18 cellular contexts compared by ENCODE assay signal in genomic region chr6:90469906-90470305, GRCh38.
DNase-seq lines count a peak whose midpoint lies in the region; ATAC-seq and TF ChIP-seq lines count a peak whose summit lies in the region.
"Had no signal": no experiment of that assay in that cellular context is flagged by ENCODE, and none has a peak within 500 bp of the region (broad histone marks: within the 10 kb centered on the region; RNA-seq: fewer than 3 reads in every experiment).

No MANE protein-coding gene starts in this region.

- peaks cover 7% of the 10 kb centered on the region for H3K27me3 Mint-ChIP-seq in GM23338 (ENCODE audit: insufficient read depth, low read depth, poor library complexity)

- peak; percentile 62 to 91 for TF ChIP-seq EP300 in tibial nerve (IDR thresholded peaks at IDR 0.05)

- ATAC-seq in Right ventricle myocardium superior (ENCODE audit: poor library complexity) (peak; percentile 49), left lung (peak; percentile 21), GM23338 (no peak)
- ATAC-seq: A549, HCT116 had no signal

- no peak for TF ChIP-seq POLR2A in tibial nerve (IDR thresholded peaks at IDR 0.05)

- H3K27me3 ChIP-seq in left ventricle myocardium inferior (ENCODE audit: low read depth) (peaks cover 15% of the 10 kb centered on the region), left lung (no peaks in the 10 kb centered on the region), tibial nerve (no peaks in the 10 kb centered on the region), GM23338 (ENCODE audit: insufficient read depth) (no peaks in the 10 kb centered on the region)
- no peaks in the 10 kb centered on the region for H3K27me3 ChIP-seq in effector memory CD4-positive, alpha-beta T cell (replicated peaks; ENCODE audit: control insufficient read depth, insufficient read depth, low read length, poor library complexity, severe bottlenecking)

- H3K79me2 ChIP-seq in GM23338 (replicated peaks; ENCODE audit: insufficient read depth): no peaks in the 10 kb centered on the region

- H3K4me3 Mint-ChIP-seq in GM23338: no peak overlapping the region
- H3K4me3 Mint-ChIP-seq: CD14-positive monocyte, IgD-negative memory B cell had no signal

- intact Hi-C loops in Right ventricle myocardium superior (cut with DNase I) (loop anchor here (10.0 kb wide), 1 partner anchor 495 kb away; no protein-coding TSS in a partner anchor), left ventricle myocardium inferior (cut with micrococcal nuclease) (loop anchor here (10.0 kb wide), 2 partner anchors 65 to 515 kb away; no protein-coding TSS in a partner anchor), left lung (cut with DNase I) (no loop called here), posterior cingulate gyrus (cut with DNase I) (no loop called here)

- no peaks in the 10 kb centered on the region for H3K9me2 ChIP-seq in GM23338 (ENCODE audit: insufficient read depth)

- peaks cover 8% of the 10 kb centered on the region for H3K4me1 Mint-ChIP-seq in GM23338

- H3K27ac Mint-ChIP-seq in GM23338: no peak overlapping the region
- H3K27ac Mint-ChIP-seq: CD14-positive monocyte, IgD-negative memory B cell had no signal

- H3K9me3 ChIP-seq in left ventricle myocardium inferior (replicated peaks) (no peaks in the 10 kb centered on the region), left lung (no peaks in the 10 kb centered on the region), tibial nerve (no peaks in the 10 kb centered on the region)
- no peaks in the 10 kb centered on the region for H3K9me3 ChIP-seq in effector memory CD4-positive, alpha-beta T cell (ENCODE audit: control insufficient read depth, low read length)
- H3K9me3 ChIP-seq: A549, Caco-2 had no signal

- in situ Hi-C loops in astrocyte of the cerebellum (cut with HindIII; ENCODE audit: low sequenced_read_pairs): no loop called here

- H3K4me2 ChIP-seq in GM23338: no peak overlapping the region
- H3K4me2 ChIP-seq: A549 had no signal

- 53 to 56% methylated on average over 2 of the region's 2 CpGs for WGBS in tibial nerve, 2 donors

- H3K27ac ChIP-seq in left ventricle myocardium inferior (replicated peaks) (no peak overlapping the region), left lung (no peak overlapping the region), tibial nerve (peak overlapping the region in 3 of 4 donors; percentile 11 to 73 (median 53)), GM23338 (ENCODE audit: low read depth) (no peak overlapping the region)
- H3K27ac ChIP-seq in effector memory CD4-positive, alpha-beta T cell (ENCODE audit: insufficient read depth, low read length, poor library complexity, severe bottlenecking): no peak overlapping the region
- H3K27ac ChIP-seq: A549, RWPE1 had no signal

- H3K36me3 ChIP-seq in left ventricle myocardium inferior: no peaks in the 10 kb centered on the region
- H3K36me3 ChIP-seq in left lung: no peaks in the 10 kb centered on the region
- H3K36me3 ChIP-seq in tibial nerve: no peaks in the 10 kb centered on the region
- H3K36me3 ChIP-seq in effector memory CD4-positive, alpha-beta T cell (ENCODE audit: control insufficient read depth, insufficient read depth, low read length): no peaks in the 10 kb centered on the region
- H3K36me3 ChIP-seq in GM23338 (ENCODE audit: insufficient read depth): no peaks in the 10 kb centered on the region

- H4K20me1 ChIP-seq in GM23338 (replicated peaks; ENCODE audit: insufficient read depth): no peaks in the 10 kb centered on the region

- H3K4me1 ChIP-seq in left ventricle myocardium inferior (no peaks in the 10 kb centered on the region), left lung (no peaks in the 10 kb centered on the region), tibial nerve (peaks cover 0 to 15% (median 0%) of the 10 kb centered on the region in 4 donors), GM23338 (ENCODE audit: insufficient read depth) (no peaks in the 10 kb centered on the region)
- peaks cover 27% of the 10 kb centered on the region for H3K4me1 ChIP-seq in effector memory CD4-positive, alpha-beta T cell (ENCODE audit: control insufficient read depth, insufficient read depth, low read length, poor library complexity, severe bottlenecking)
- H3K4me1 ChIP-seq: A549, Caco-2 had no signal

- H3K9me3 Mint-ChIP-seq in GM23338: no peaks in the 10 kb centered on the region
- H3K9me3 Mint-ChIP-seq: CD14-positive monocyte, IgD-negative memory B cell had no signal

- TF ChIP-seq CTCF in left ventricle myocardium inferior (IDR thresholded peaks at IDR 0.05; ENCODE audit: borderline replicate concordance) (no peak), astrocyte of the cerebellum (IDR thresholded peaks at IDR 0.05; ENCODE audit: low read depth, low read length, missing control alignments) (no peak), left lung (IDR thresholded peaks at IDR 0.05) (no peak), tibial nerve (IDR thresholded peaks at IDR 0.05) (no peak), GM23338 (conservative IDR thresholded peaks at IDR 0.05; ENCODE audit: low read depth in 2 of 2) (no peak)

- H3F3A ChIP-seq in GM23338 (replicated peaks; ENCODE audit: low read depth): no peaks in the 10 kb centered on the region

- H2AFZ ChIP-seq in GM23338: no peak overlapping the region

- H3K4me3 ChIP-seq in left ventricle myocardium inferior (no peak overlapping the region), astrocyte of the cerebellum (ENCODE audit: low read depth, low read length) (no peak overlapping the region), left lung (no peak overlapping the region), tibial nerve (no peak overlapping the region), GM23338 (no peak overlapping the region)
- no peak overlapping the region for H3K4me3 ChIP-seq in effector memory CD4-positive, alpha-beta T cell (ENCODE audit: insufficient read depth, low read depth, low read length, poor library complexity, severe bottlenecking)
- H3K4me3 ChIP-seq: A549 had no signal

- DNase-seq in Right ventricle myocardium superior (no peak), left ventricle myocardium inferior (no peak), astrocyte of the cerebellum (ENCODE audit: low read depth) (peak; percentile 37), left lung (no peak), tibial nerve (ENCODE audit: low spot score in 2 of 2) (peak in 1 of 2 donors; percentile 32), posterior cingulate gyrus (no peak), GM23338 (ENCODE audit: low spot score) (no peak)
- DNase-seq in effector memory CD4-positive, alpha-beta T cell: no peak
- DNase-seq: Caco-2; NCI-H1048; NCI-H226; NCI-H526; NK-92 treated with Interleukin-12 subunit alpha and Interleukin-12 subunit beta, amount 100 ng/mL, for 24 hours had no signal

- no peaks in the 10 kb centered on the region for H3K36me3 Mint-ChIP-seq in GM23338 (ENCODE audit: low read depth)
- H3K36me3 Mint-ChIP-seq: CD14-positive monocyte, IgD-negative memory B cell had no signal

TF ChIP-seq in GM23338, 12 proteins besides CTCF, POLR2A, EP300 and RAD21:
- TF ChIP-seq JUNB (IDR thresholded peaks at IDR 0.05; ENCODE audit: unreplicated experiment) (no peak), POLR2AphosphoS5 (IDR thresholded peaks at IDR 0.05; ENCODE audit: low read depth) (no peak), EZH2 (IDR thresholded peaks at IDR 0.05; ENCODE audit: low read depth, unreplicated experiment) (no peak), STAT1 (IDR thresholded peaks at IDR 0.05; ENCODE audit: unreplicated experiment) (no peak)

Comparison
In these comparisons a context has a peak if more than half of its experiments do, and no peak if none do; other contexts are left out.
1. H3K27ac ChIP-seq: peak in tibial nerve (3 of 4); none in left ventricle myocardium inferior (single experiment), left lung (0 of 2), effector memory CD4-positive, alpha-beta T cell (single experiment) and GM23338 (single experiment).
2. intact Hi-C loops: an anchor here in Right ventricle myocardium superior (10.0 kb wide) and left ventricle myocardium inferior (10.0 kb wide); none called in left lung and posterior cingulate gyrus.